In genomic region chr19:16714702-16715294, GRCh38 we compare ENCODE assay signal across 8 cellular contexts. TPM values are rescaled to one million over a fixed set of nuclear protein-coding genes. Genes with fewer than 3 reads are reported as not detected.
DNase-seq lines count a peak whose midpoint lies in the region; ATAC-seq and TF ChIP-seq lines count a peak whose summit lies in the region.

No MANE protein-coding gene starts in this region.

- DNase-seq in DMS153 (lab: John Stamatoyannopoulos, UW), result peak; percentile 40
- peak; percentile 34 for DNase-seq in HuH-7.5 (ENCODE audit: low spot score)
- no peak for DNase-seq in RWPE2 (ENCODE audit: low spot score)
- peak; percentile 7 for DNase-seq in activated naive CD8-positive, alpha-beta T cell treated with anti-CD3 and anti-CD28 coated beads, Interleukin-2, amount 50 U/mL, for 16 hours (ENCODE audit: low read depth, low spot score)
- peak; percentile 55 for DNase-seq in left ventricle myocardium superior
- DNase-seq in gastrocnemius medialis, result no peak

- TF ChIP-seq CTCF in RWPE2 (IDR thresholded peaks at IDR 0.05; ENCODE audit: poor library complexity, severe bottlenecking), result peak; percentile 93
- TF ChIP-seq CTCF in gastrocnemius medialis (IDR thresholded peaks at IDR 0.05 in 4 of 5, conservative IDR thresholded peaks at IDR 0.05 in 1 of 5), result peak; percentile 52 to 71 (median 66)

- H3K36me3 ChIP-seq in RWPE2 (ENCODE audit: low read depth), result no peaks in the 10 kb centered on the region
- H3K36me3 ChIP-seq in gastrocnemius medialis, result no peaks in the 10 kb centered on the region

- H3K27ac ChIP-seq in RWPE2 (ENCODE audit: poor library complexity, severe bottlenecking) (no peak overlapping the region), gastrocnemius medialis (no peak overlapping the region)

- intact Hi-C loops in left ventricle myocardium superior (cut with micrococcal nuclease) (no loop called here), gastrocnemius medialis (cut with DNase I; ENCODE audit: low total_unique reads) (no loop called here)

- H3K9me3 ChIP-seq in RWPE2 (ENCODE audit: severe bottlenecking) (no peaks in the 10 kb centered on the region), gastrocnemius medialis (no peaks in the 10 kb centered on the region)

- no peaks in the 10 kb centered on the region for H3K27me3 ChIP-seq in RWPE2 (ENCODE audit: insufficient read depth, poor library complexity, severe bottlenecking)
- H3K27me3 ChIP-seq in gastrocnemius medialis, result no peaks in the 10 kb centered on the region

- in situ Hi-C loops in gastrocnemius medialis (cut with MboI; ENCODE audit: low sequenced_read_pairs in 4 of 4), result no loop called here

- TF ChIP-seq POLR2A in gastrocnemius medialis (IDR thresholded peaks at IDR 0.05), result no peak

- H3K4me3 ChIP-seq in RWPE2 (ENCODE audit: severe bottlenecking) (no peak overlapping the region), gastrocnemius medialis (no peak overlapping the region)

- peaks cover 16% of the 10 kb centered on the region for H3K4me1 ChIP-seq in RWPE2 (ENCODE audit: insufficient read depth, poor library complexity, severe bottlenecking)
- no peaks in the 10 kb centered on the region for H3K4me1 ChIP-seq in gastrocnemius medialis

- ATAC-seq in RWPE2 (ENCODE audit: low read depth) (no peak), left ventricle myocardium superior (peak; percentile 59), gastrocnemius medialis (no peak), GM18870 (IDR thresholded peaks at IDR 0.05; ENCODE audit: unreplicated experiment) (no peak), HG03469 (IDR thresholded peaks at IDR 0.05; ENCODE audit: unreplicated experiment) (no peak)

RNA-seq across cellular contexts. Expression of gene NWD1, which starts 4.8 kb away (rescaled TPM):
- total RNA-seq in left ventricle myocardium superior (not detected), gastrocnemius medialis (under 1 TPM in 3 of 4 donors, not detected in 1; 0.03 to 0.24 (median 0.10) TPM)

RNA-seq across cellular contexts. Expression of gene TMEM38A, which starts 53.9 kb away (rescaled TPM):
- total RNA-seq in left ventricle myocardium superior (50.5 TPM), gastrocnemius medialis (100 to 1,000 TPM; 101 to 256 (median 182) TPM)

RNA-seq across cellular contexts. Expression of gene SMIM7, which starts 54.9 kb away (rescaled TPM):
- total RNA-seq in left ventricle myocardium superior (32.5 TPM), gastrocnemius medialis (10 to 100 TPM; 36.4 to 60.5 (median 49.8) TPM)

Comparison
In these comparisons a context has a peak if more than half of its experiments do, and no peak if none do; other contexts are left out.
1. DNase-seq: peak in DMS153 (single experiment), HuH-7.5 (single experiment), activated naive CD8-positive, alpha-beta T cell treated with anti-CD3 and anti-CD28 coated beads, Interleukin-2, amount 50 U/mL, for 16 hours (single experiment) and left ventricle myocardium superior (single experiment); none in RWPE2 (single experiment) and gastrocnemius medialis (0 of 2).